ENCODE assay signal across 8 cellular contexts in the genomic region with DNA sequence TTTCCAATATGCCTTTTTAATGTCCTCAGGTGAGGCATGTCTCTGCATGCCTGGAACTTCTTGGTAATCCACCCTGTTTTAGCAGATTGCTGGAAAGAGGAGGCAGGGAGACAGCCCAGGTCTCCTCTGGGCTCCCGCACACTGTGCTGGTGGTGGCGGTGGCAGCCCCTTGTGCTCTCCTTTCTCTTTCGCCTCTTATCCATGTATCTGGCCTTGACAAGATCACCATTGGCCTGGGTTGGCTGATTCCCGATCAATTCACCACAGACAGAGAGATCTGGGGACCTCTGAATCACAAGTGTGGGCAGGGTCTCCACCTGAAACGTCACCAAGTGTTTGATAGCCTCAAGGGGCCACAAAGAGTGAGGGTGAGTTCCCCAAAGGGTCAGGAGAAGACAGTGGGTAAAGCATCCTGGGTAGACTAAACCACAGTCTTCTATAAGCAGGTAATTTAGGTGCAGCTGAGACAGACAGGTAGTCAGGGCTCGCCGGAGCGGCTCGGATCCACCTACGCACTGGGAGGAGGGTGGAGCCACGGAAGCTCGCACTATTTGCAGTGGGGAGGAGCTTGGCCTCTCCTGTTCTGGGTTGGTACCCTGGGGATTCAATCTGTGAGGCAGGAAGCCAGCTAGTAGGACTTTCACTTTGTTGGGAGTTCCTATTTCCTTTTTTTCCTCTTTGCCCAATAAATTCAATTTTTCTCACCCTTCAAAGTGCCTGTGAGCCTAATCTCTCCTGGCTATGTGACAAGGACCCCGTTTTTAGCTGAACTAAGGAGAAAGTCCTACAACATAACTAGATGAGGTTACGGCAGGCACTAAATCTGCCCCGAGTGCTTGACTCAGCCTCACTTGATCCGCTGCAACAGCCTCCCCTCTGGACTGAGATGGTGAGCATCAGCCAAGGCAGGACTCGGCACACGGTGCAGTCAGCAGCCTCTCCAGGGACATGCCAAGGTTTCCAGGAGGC. TPM values are rescaled to one million over a fixed set of nuclear protein-coding genes. Genes with fewer than 3 reads are reported as not detected.
A peak's percentile ranks its signal among the peaks of the same experiment; 100 is the strongest.
DNase-seq lines count a peak whose midpoint lies in the region; ATAC-seq, FAIRE-seq and TF ChIP-seq lines count a peak whose summit lies in the region.

No MANE protein-coding gene starts in this region.

- H3K4me2 ChIP-seq in SU-DHL-6 (ENCODE audit: low read depth, low read length, poor library complexity, severe bottlenecking) (peak overlapping the region; percentile 28), HepG2 (ENCODE audit: low read depth, low read length) (peak overlapping the region; percentile 94)

- H3F3A ChIP-seq in SU-DHL-6 (ENCODE audit: insufficient read depth): no peaks in the 10 kb centered on the region

- no peak overlapping the region for H3K9ac ChIP-seq in SU-DHL-6 (ENCODE audit: low read length)
- peak overlapping the region; percentile 24; the same call in 1 of the 2 replicates for H3K9ac ChIP-seq in HepG2 (ENCODE audit: insufficient read depth, low read depth, low read length)

- peak; percentile 60 for FAIRE-seq in bronchial epithelial cell (lab: Jason Lieb, UNC)
- peak; percentile 66 for FAIRE-seq in HepG2 (lab: Jason Lieb, UNC)

- no peak for TF ChIP-seq EP300 in Ishikawa (IDR thresholded peaks at IDR 0.05; ENCODE audit: borderline replicate concordance)
- no peak for TF ChIP-seq EP300 in HepG2 (IDR thresholded peaks at IDR 0.05; ENCODE audit: low read depth in 2 of 2, low read length in 2 of 2)
- no peak for TF ChIP-seq EP300 in HepG2 (CRISPR knock-in tag; IDR thresholded peaks at IDR 0.05; ENCODE audit: borderline replicate concordance)

- H3K36me3 ChIP-seq in SU-DHL-6 (ENCODE audit: low read length) (no peaks in the 10 kb centered on the region), bronchial epithelial cell (ENCODE audit: control insufficient read depth, insufficient read depth, low read length) (no peaks in the 10 kb centered on the region), HepG2 (replicated peaks in 1 of 2; ENCODE audit: control insufficient read depth in 1 of 2, insufficient read depth in 2 of 2, low read length in 2 of 2) (no peaks in the 10 kb centered on the region)

- TF ChIP-seq RAD21 in Ishikawa (IDR thresholded peaks at IDR 0.05; ENCODE audit: low read depth): no peak
- no peak for TF ChIP-seq RAD21 in HepG2 (CRISPR knock-in tag; IDR thresholded peaks at IDR 0.05)

- in situ Hi-C loops in HepG2 (cut with HindIII; ENCODE audit: extremely low pct_ligation_motif_present, low pct_unique_long_range_greater_than_20kb): no loop called here

- H3K27ac ChIP-seq in SU-DHL-6 (ENCODE audit: low read depth, low read length): no peak overlapping the region
- no peak overlapping the region for H3K27ac ChIP-seq in HepG2 (ENCODE audit: extremely low read length, insufficient read depth, low read length)

- peak in 1 of 2 experiments; percentile 24; a peak in 1 of 4 replicates for TF ChIP-seq POLR2A in HepG2 (IDR thresholded peaks at IDR 0.05; ENCODE audit: insufficient read depth in 1 of 2, low read depth in 2 of 2, low read length in 2 of 2)

- DNase-seq in ELF-1 (ENCODE audit: low read depth, low spot score) (peak; percentile 87), bronchial epithelial cell (ENCODE audit: low read depth) (peak; percentile 93), HepG2 (ENCODE audit: low spot score) (peak; percentile 61), hippocampal formation (lab: John Stamatoyannopoulos, UW) (no peak)
- peak; percentile 33 to 50 for DNase-seq in stimulated activated CD8-positive, alpha-beta memory T cell treated with anti-CD3 and anti-CD28 coated beads, Interleukin-15, amount 100 ng/mL, for 48 hours (ENCODE audit: low read depth in 2 of 2)

- H3K79me2 ChIP-seq in SU-DHL-6 (ENCODE audit: insufficient read depth, low read length) (no peaks in the 10 kb centered on the region), HepG2 (ENCODE audit: insufficient read depth, low read length) (no peaks in the 10 kb centered on the region)

- peak overlapping the region; percentile 32 for H3K4me3 ChIP-seq in SU-DHL-6 (ENCODE audit: insufficient read depth, low read length, poor library complexity, severe bottlenecking)
- peak overlapping the region; percentile 50 for H3K4me3 ChIP-seq in bronchial epithelial cell (ENCODE audit: low read depth, low read length)
- peak overlapping the region; percentile 48 to 69 (median 57) for H3K4me3 ChIP-seq in HepG2 (replicated peaks in 1 of 3; ENCODE audit: insufficient read depth in 1 of 3, low read depth in 2 of 3, low read length in 3 of 3)

- H3K9me3 ChIP-seq in SU-DHL-6 (ENCODE audit: insufficient read depth, low read length) (no peaks in the 10 kb centered on the region), HepG2 (ENCODE audit: low read length) (no peaks in the 10 kb centered on the region)

- peak; percentile 99 for ATAC-seq in GM21786 (IDR thresholded peaks at IDR 0.05; ENCODE audit: unreplicated experiment)
- peak; percentile 97 for ATAC-seq in HepG2

- 29% methylated on average over 13 of the region's 18 CpGs for WGBS in HepG2 (ENCODE audit: low lambda C conversion rate)

- H4K20me1 ChIP-seq in SU-DHL-6 (ENCODE audit: low read depth, low read length) (no peaks in the 10 kb centered on the region), HepG2 (ENCODE audit: insufficient read depth, low read length) (no peaks in the 10 kb centered on the region)

- no peak overlapping the region for H2AFZ ChIP-seq in SU-DHL-6 (ENCODE audit: low read depth, low read length, severe bottlenecking)
- peak overlapping the region; percentile 89 for H2AFZ ChIP-seq in HepG2 (ENCODE audit: low read length)

- no peaks in the 10 kb centered on the region for H3K9me2 ChIP-seq in SU-DHL-6 (replicated peaks; ENCODE audit: insufficient read depth, low read length)

- no peak for TF ChIP-seq CTCF in SU-DHL-6 (IDR thresholded peaks at IDR 0.05; ENCODE audit: insufficient read depth, low read length, poor library complexity, severe bottlenecking)
- peak; percentile 2 for TF ChIP-seq CTCF in bronchial epithelial cell (IDR thresholded peaks at IDR 0.05; ENCODE audit: insufficient read depth, low read length, severe bottlenecking)
- no peak for TF ChIP-seq CTCF in HepG2 (CRISPR knock-in tag; IDR thresholded peaks at IDR 0.05)

- BruUV-seq in HepG2 (replicated peaks; lab: Mats Ljungman, UMichigan): no TSS peak

- CTCF ChIA-PET in HepG2 (lab: Yijun Ruan, JAX; ENCODE audit: low intra/inter-chr PET ratio, low total read pairs): no interaction called here

- POLR2A ChIA-PET in HepG2 (lab: Yijun Ruan, JAX): interaction anchor here (1.0 to 1.1 kb wide), 2 partner anchors 142 to 298 kb away, joined by 3 read pairs; a partner anchor contains a TSS

- H3K27me3 ChIP-seq in SU-DHL-6 (ENCODE audit: low read length) (no peaks in the 10 kb centered on the region), bronchial epithelial cell (ENCODE audit: control insufficient read depth, insufficient read depth, low read length) (no peaks in the 10 kb centered on the region), HepG2 (ENCODE audit: control insufficient read depth in 1 of 2, insufficient read depth in 2 of 2, low read length in 2 of 2) (peaks cover 0 to 18% of the 10 kb centered on the region in 2 experiments; a peak in 3 of 5 replicates)

- intact Hi-C loops in HepG2 (cut with micrococcal nuclease; ENCODE audit: unreplicated experiment): no loop called here

- peaks cover 35% of the 10 kb centered on the region for H3K4me1 ChIP-seq in HepG2 (ENCODE audit: insufficient read depth, low read length)

TF ChIP-seq in Ishikawa, 13 proteins besides CTCF, POLR2A, EP300 and RAD21 (continues in another document):
- TF ChIP-seq, protein P1, sequence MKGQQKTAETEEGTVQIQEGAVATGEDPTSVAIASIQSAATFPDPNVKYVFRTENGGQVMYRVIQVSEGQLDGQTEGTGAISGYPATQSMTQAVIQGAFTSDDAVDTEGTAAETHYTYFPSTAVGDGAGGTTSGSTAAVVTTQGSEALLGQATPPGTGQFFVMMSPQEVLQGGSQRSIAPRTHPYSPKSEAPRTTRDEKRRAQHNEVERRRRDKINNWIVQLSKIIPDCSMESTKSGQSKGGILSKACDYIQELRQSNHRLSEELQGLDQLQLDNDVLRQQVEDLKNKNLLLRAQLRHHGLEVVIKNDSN (IDR thresholded peaks at IDR 0.05): no peak
- TF ChIP-seq NFIC (IDR thresholded peaks at IDR 0.05): no peak
- peak; percentile 97 for TF ChIP-seq EGR1 (IDR thresholded peaks at IDR 0.05)

RNA-seq across cellular contexts. Expression of a gene that starts 57.6 kb away (rescaled TPM):
- total RNA-seq in bronchial epithelial cell: 1.6 and 3.6 TPM in 2 replicates
- total RNA-seq in HepG2 (2016; rRNA removed; fragmentation: Illumina TruSeq; extraction: Trizol): 0.10 and 0.18 TPM in 2 replicates
- total RNA-seq in HepG2 (2016; cell fraction: cytosol; rRNA removed; fragmentation: Illumina TruSeq; extraction: Trizol; ENCODE audit: low read depth): not detected in 2 replicates
- total RNA-seq in HepG2 (2016; cell fraction: insoluble cytoplasmic fraction; rRNA removed; fragmentation: Illumina TruSeq; extraction: Trizol): 0.13 and 0.22 TPM in 2 replicates
- not detected in 2 replicates for total RNA-seq in HepG2 (2016; cell fraction: membrane; rRNA removed; fragmentation: Illumina TruSeq; extraction: Trizol)
- total RNA-seq in HepG2 (2016; cell fraction: nucleus; rRNA removed; fragmentation: Illumina TruSeq; extraction: Trizol): 0.22 and 0.53 TPM in 2 replicates
- 0.95 and 1.2 TPM in 2 replicates for polyA plus RNA-seq in HepG2 (2011; rRNA removed)
- 0.55 and 0.62 TPM in 2 replicates for polyA plus RNA-seq in HepG2 (2011; cell fraction: cytosol; rRNA removed)
- 10.4 and 15.1 TPM in 2 replicates for polyA plus RNA-seq in HepG2 (2011; cell fraction: nucleus; rRNA removed)
- 0.32 and 0.75 TPM in 2 replicates for polyA plus RNA-seq in HepG2 (2012)
- polyA plus RNA-seq in HepG2 (2016; cell fraction: cytosol; fragmentation: Illumina TruSeq; extraction: Trizol; ENCODE audit: low read depth): 0.05 TPM in 1 of 2 replicates, not detected in the other
- polyA plus RNA-seq in HepG2 (2016; cell fraction: insoluble cytoplasmic fraction; fragmentation: Illumina TruSeq; extraction: Trizol; ENCODE audit: low read depth): 0.17 TPM in 1 of 2 replicates, not detected in the other
- 0.13 TPM in 1 of 2 replicates, not detected in the other for polyA plus RNA-seq in HepG2 (2016; cell fraction: membrane; fragmentation: Illumina TruSeq; extraction: Trizol; ENCODE audit: low read depth)
- 0.52 and 0.57 TPM in 2 replicates for polyA plus RNA-seq in HepG2 (2016; cell fraction: nucleus; fragmentation: Illumina TruSeq; extraction: Trizol; ENCODE audit: insufficient read depth, low read depth)
- polyA minus RNA-seq in HepG2 (2011; rRNA and poly(A)+ RNA removed; ENCODE audit: low replicate concordance): 1.2 TPM in 1 of 2 replicates, not detected in the other
- 0.70 TPM in 1 of 2 replicates, not detected in the other for polyA minus RNA-seq in HepG2 (2011; cell fraction: cytosol; rRNA and poly(A)+ RNA removed)
- 2.1 and 2.6 TPM in 2 replicates for polyA minus RNA-seq in HepG2 (2011; cell fraction: nucleus; rRNA and poly(A)+ RNA removed)

Comparison
In these comparisons a context has a peak if more than half of its experiments do, and no peak if none do; other contexts are left out.
1. DNase-seq: peak in ELF-1 (single experiment), bronchial epithelial cell (single experiment), HepG2 (single experiment) and stimulated activated CD8-positive, alpha-beta memory T cell treated with anti-CD3 and anti-CD28 coated beads, Interleukin-15, amount 100 ng/mL, for 48 hours (2 of 2); none in hippocampal formation (0 of 2).
2. Peak in every context shown above with its lines, with median percentiles within 50 percentile points of each other: H3K4me3 ChIP-seq.